ENCODE assay signal across 33 cellular contexts in the genomic region with DNA sequence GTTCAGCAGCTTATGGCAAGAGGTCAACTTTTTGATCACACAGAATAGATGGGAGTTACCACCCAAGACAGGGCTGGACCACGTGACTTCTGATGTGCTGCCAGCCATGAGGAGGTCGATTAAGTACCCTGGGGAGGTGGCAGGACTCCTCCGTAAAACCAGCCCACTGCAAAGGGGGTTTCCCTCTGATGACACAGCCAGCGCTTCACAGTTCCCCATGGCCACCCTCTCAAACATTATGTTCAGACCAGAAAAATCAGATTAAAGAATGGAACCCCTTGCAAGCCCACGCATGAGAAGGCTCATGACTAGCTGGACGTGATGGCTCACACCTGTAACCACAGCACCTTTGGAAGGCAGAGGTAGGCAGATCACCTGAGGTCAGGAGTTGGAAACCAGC.
DNase-seq lines count a peak whose midpoint lies in the region; ATAC-seq and TF ChIP-seq lines count a peak whose summit lies in the region.
"Had no signal": no experiment of that assay in that cellular context is flagged by ENCODE, and none has a peak within 500 bp of the region (broad histone marks: within the 10 kb centered on the region; RNA-seq: fewer than 3 reads in every experiment).

No MANE protein-coding gene starts in this region.

- DNase-seq in activated effector memory CD4-positive, alpha-beta T cell treated with anti-CD3 and anti-CD28 coated beads, Interleukin-2, amount 50 U/mL, for 16 hours = peak; percentile 53
- DNase-seq in activated effector memory CD4-positive, alpha-beta T cell treated with Interleukin-2 at 50 U/mL for 16 hours = no peak
- DNase-seq in left kidney (ENCODE audit: low read depth, low spot score) (peak; percentile 15), NCI-H345 (lab: John Stamatoyannopoulos, UW) (no peak), lower lobe of right lung (no peak), COLO668 (lab: John Stamatoyannopoulos, UW; ENCODE audit: unreplicated experiment) (no peak)
- DNase-seq in stimulated activated naive B cell treated with anti-CD40 and anti-IgM and Interleukin-4, amounts not matched to agents 10 μg/mL and 1 μg/mL and 100 μg/mL, for 72 hours = peak; percentile 67
- DNase-seq: activated CD4-positive, alpha-beta T cell treated with anti-CD3 and anti-CD28 coated beads, Interleukin-2, amount 50 U/mL, for 4 hours; activated naive CD8-positive, alpha-beta T cell treated with anti-CD3 and anti-CD28 coated beads, Interleukin-2, amount 10 ng/mL, durations not matched to agents 7 days and 5 days; AML-193; CD8-positive, alpha-beta T cell; central memory CD4-positive, alpha-beta T cell; DMS 273 treated with DMSO at 0.1 percent for 48 hours; foreskin keratinocyte; mesenchymal stem cell; NCI-H1694; NCI-H2171; NCI-H524; NK-92 treated with Interleukin-12 subunit alpha and Interleukin-12 subunit beta, amount 100 ng/mL, for 24 hours; SHP77 treated with DMSO at 0.1 percent for 48 hours; stimulated activated CD4-positive, alpha-beta T cell treated with anti-CD3 and anti-CD28 coated beads, Interleukin-15, amount 100 ng/mL, for 24 hours; stomach; T-helper 9 cell; thyroid gland; WERI-Rb-1 had no signal

- H3K36me3 Mint-ChIP-seq in stimulated activated naive B cell treated with anti-CD40 and anti-IgM and Interleukin-4, amounts not matched to agents 10 μg/mL and 1 μg/mL and 100 μg/mL, for 72 hours = peaks cover 0 to 7% of the 10 kb centered on the region in 2 donors
- H3K36me3 Mint-ChIP-seq: activated naive CD8-positive, alpha-beta T cell treated with anti-CD3 and anti-CD28 coated beads, Interleukin-2, amount 10 ng/mL, durations not matched to agents 7 days and 5 days; CD8-positive, alpha-beta T cell had no signal

- H3K27ac ChIP-seq in lower lobe of right lung = no peak overlapping the region
- H3K27ac ChIP-seq: A549, esophagus muscularis mucosa, foreskin keratinocyte, HL-60, stomach, thyroid gland, vagina, WERI-Rb-1 had no signal

- no peak for TF ChIP-seq CTCF in lower lobe of right lung (IDR thresholded peaks at IDR 0.05)

- no peaks in the 10 kb centered on the region for H3K27me3 ChIP-seq in lower lobe of right lung (ENCODE audit: low read depth)
- H3K27me3 ChIP-seq: foreskin keratinocyte, stomach, thyroid gland, vagina had no signal

- ATAC-seq in HG03442 (IDR thresholded peaks at IDR 0.05; ENCODE audit: unreplicated experiment) (peak; percentile 54), lower lobe of right lung (no peak)
- peak; percentile 94 to 98 for ATAC-seq in stimulated activated naive B cell treated with anti-CD40 and anti-IgM and Interleukin-4, amounts not matched to agents 10 μg/mL and 1 μg/mL and 100 μg/mL, for 72 hours (replicated peaks)
- ATAC-seq: A549; CD8-positive, alpha-beta T cell; foreskin keratinocyte; HCT116; Panc1 had no signal

- H3K4me1 ChIP-seq in lower lobe of right lung = no peaks in the 10 kb centered on the region
- H3K4me1 ChIP-seq: A549, esophagus muscularis mucosa, foreskin keratinocyte, stomach, thyroid gland, vagina had no signal

- intact Hi-C loops in lower lobe of right lung (cut with DNase I) = no loop called here

- no peaks in the 10 kb centered on the region for H3K36me3 ChIP-seq in lower lobe of right lung
- H3K36me3 ChIP-seq: esophagus muscularis mucosa, stomach, thyroid gland, vagina, WERI-Rb-1 had no signal

- no peak overlapping the region for H3K4me3 ChIP-seq in lower lobe of right lung
- H3K4me3 ChIP-seq: A549, esophagus muscularis mucosa, stomach, thyroid gland, vagina had no signal

- peaks cover 25 to 29% of the 10 kb centered on the region in 2 donors for H3K4me1 Mint-ChIP-seq in stimulated activated naive B cell treated with anti-CD40 and anti-IgM and Interleukin-4, amounts not matched to agents 10 μg/mL and 1 μg/mL and 100 μg/mL, for 72 hours

- no peaks in the 10 kb centered on the region for H3K9me3 ChIP-seq in lower lobe of right lung
- H3K9me3 ChIP-seq: A549, esophagus muscularis mucosa, stomach, thyroid gland, vagina had no signal

- H3K27me3 Mint-ChIP-seq in stimulated activated naive B cell treated with anti-CD40 and anti-IgM and Interleukin-4, amounts not matched to agents 10 μg/mL and 1 μg/mL and 100 μg/mL, for 72 hours = peaks cover 2 to 3% of the 10 kb centered on the region in 2 donors
- H3K27me3 Mint-ChIP-seq: activated naive CD8-positive, alpha-beta T cell treated with anti-CD3 and anti-CD28 coated beads, Interleukin-2, amount 10 ng/mL, durations not matched to agents 7 days and 5 days had no signal

- H3K9me3 Mint-ChIP-seq in stimulated activated naive B cell treated with anti-CD40 and anti-IgM and Interleukin-4, amounts not matched to agents 10 μg/mL and 1 μg/mL and 100 μg/mL, for 72 hours = peaks cover 0 to 3% of the 10 kb centered on the region in 2 donors
- H3K9me3 Mint-ChIP-seq: activated naive CD8-positive, alpha-beta T cell treated with anti-CD3 and anti-CD28 coated beads, Interleukin-2, amount 10 ng/mL, durations not matched to agents 7 days and 5 days; activated T-helper 2 cell treated with anti-CD3 and anti-CD28 coated beads, Interferon-gamma antibody, Interleukin-2, Interleukin-4, amounts not matched to agents 10 μg/mL and 5 μg/mL and 100 μg/mL, durations not matched to agents 14 hours and 24 hours and 36 hours; CD8-positive, alpha-beta T cell had no signal

- no peak overlapping the region for H3K4me3 Mint-ChIP-seq in stimulated activated naive B cell treated with anti-CD40 and anti-IgM and Interleukin-4, amounts not matched to agents 10 μg/mL and 1 μg/mL and 100 μg/mL, for 72 hours
- H3K4me3 Mint-ChIP-seq: activated naive CD8-positive, alpha-beta T cell treated with anti-CD3 and anti-CD28 coated beads, Interleukin-2, amount 10 ng/mL, durations not matched to agents 7 days and 5 days; CD8-positive, alpha-beta T cell had no signal

- peak overlapping the region; percentile 57 for H3K27ac Mint-ChIP-seq in stimulated activated naive B cell treated with anti-CD40 and anti-IgM and Interleukin-4, amounts not matched to agents 10 μg/mL and 1 μg/mL and 100 μg/mL, for 72 hours
- H3K27ac Mint-ChIP-seq: activated naive CD8-positive, alpha-beta T cell treated with anti-CD3 and anti-CD28 coated beads, Interleukin-2, amount 10 ng/mL, durations not matched to agents 7 days and 5 days; activated T-helper 2 cell treated with anti-CD3 and anti-CD28 coated beads, Interferon-gamma antibody, Interleukin-2, Interleukin-4, amounts not matched to agents 10 μg/mL and 5 μg/mL and 100 μg/mL, durations not matched to agents 14 hours and 24 hours and 36 hours; CD8-positive, alpha-beta T cell had no signal

Comparison
In these comparisons a context has a peak if more than half of its experiments do, and no peak if none do; other contexts are left out.
1. DNase-seq: peak in activated effector memory CD4-positive, alpha-beta T cell treated with anti-CD3 and anti-CD28 coated beads, Interleukin-2, amount 50 U/mL, for 16 hours (single experiment), left kidney (single experiment) and stimulated activated naive B cell treated with anti-CD40 and anti-IgM and Interleukin-4, amounts not matched to agents 10 μg/mL and 1 μg/mL and 100 μg/mL, for 72 hours (single experiment); none in activated effector memory CD4-positive, alpha-beta T cell treated with Interleukin-2 at 50 U/mL for 16 hours (single experiment), NCI-H345 (single experiment), lower lobe of right lung (single experiment) and COLO668 (single experiment).
2. ATAC-seq: peak in HG03442 (single experiment) and stimulated activated naive B cell treated with anti-CD40 and anti-IgM and Interleukin-4, amounts not matched to agents 10 μg/mL and 1 μg/mL and 100 μg/mL, for 72 hours (2 of 2); none in lower lobe of right lung (0 of 2).